ENCODE assay signal across 14 cellular contexts in the genomic region with DNA sequence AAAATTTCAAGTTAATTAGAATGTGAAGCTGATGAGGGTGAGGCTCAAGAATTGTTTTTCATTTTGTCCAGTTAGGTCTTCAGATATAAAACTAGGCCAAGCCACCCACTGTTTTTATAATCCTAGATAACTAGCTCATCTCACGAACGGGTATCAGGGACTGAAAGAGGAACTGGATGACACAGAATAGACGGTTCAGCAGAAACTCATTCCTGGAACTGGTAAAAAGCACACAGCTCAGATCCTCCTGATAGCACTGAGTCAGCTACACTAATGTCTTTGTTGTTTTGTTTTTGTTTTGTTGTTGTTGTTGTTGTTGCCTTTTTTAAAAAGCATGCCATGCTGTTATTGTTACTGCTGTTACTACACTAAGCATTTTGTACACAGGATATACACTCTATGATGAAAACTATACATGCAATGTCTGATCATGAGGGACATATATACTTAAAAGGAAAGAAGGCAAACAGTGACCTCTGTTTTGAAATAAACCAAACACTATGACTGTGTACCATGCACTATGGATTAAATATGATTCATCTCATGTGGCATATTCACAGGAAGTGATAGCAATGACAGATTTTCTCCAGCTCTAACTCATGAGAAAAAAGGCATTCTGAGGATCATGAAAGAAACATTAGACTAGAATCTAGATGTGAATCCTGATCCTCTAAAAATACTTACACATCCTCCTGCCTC.
DNase-seq lines count a peak whose midpoint lies in the region; ATAC-seq and TF ChIP-seq lines count a peak whose summit lies in the region.
"Had no signal": no experiment of that assay in that cellular context is flagged by ENCODE, and none has a peak within 500 bp of the region (broad histone marks: within the 10 kb centered on the region; RNA-seq: fewer than 3 reads in every experiment).

No MANE protein-coding gene starts in this region.

- DNase-seq in A172 (ENCODE audit: low spot score) (peak; percentile 39), PC-9 (no peak), AG08396 (ENCODE audit: low spot score) (no peak), superior temporal gyrus (ENCODE audit: extremely low spot score) (no peak), NCI-H2081 (lab: John Stamatoyannopoulos, UW) (no peak)
- no peak for DNase-seq in stimulated activated naive CD4-positive, alpha-beta T cell treated with Interleukin-2 at 50 U/mL for 16 hours (lab: John Stamatoyannopoulos, UW)
- DNase-seq: activated CD4-positive, alpha-beta T cell treated with anti-CD3 and anti-CD28 coated beads, Interleukin-2, amount 50 U/mL, for 4 hours; dermis blood vessel endothelial cell; DMS 273 treated with DMSO at 0.1 percent for 48 hours; NCI-H146; NCI-H510A treated with DMSO at 0.1 percent for 48 hours; RPMI8226 had no signal

- H3K4me3 ChIP-seq in PC-9, result no peak overlapping the region

- CTCF ChIA-PET in PC-9 (lab: Charles Lee), result no interaction called here

- H3K9me3 ChIP-seq in PC-9 (ENCODE audit: insufficient read depth, low read depth), result no peaks in the 10 kb centered on the region

- peak overlapping the region; percentile 53 for H3K27ac ChIP-seq in PC-9

- peaks cover 11% of the 10 kb centered on the region; the same call in 1 of the 2 replicates for H3K4me1 ChIP-seq in PC-9 (replicated peaks; ENCODE audit: insufficient read depth)

- H3K36me3 ChIP-seq in PC-9 (ENCODE audit: low read depth), result no peaks in the 10 kb centered on the region

- POLR2A ChIA-PET in PC-9 (lab: Charles Lee; ENCODE audit: unreplicated experiment), result no interaction called here

- intact Hi-C loops in PC-9 (cut with micrococcal nuclease; ENCODE audit: unreplicated experiment), result no loop called here

- 0 out of 2 replicates have a peak, but pooled peaks cover 4% of the 10 kb centered on the region for H3F3A ChIP-seq in PC-9 (ENCODE audit: insufficient read depth, low read depth)

- TF ChIP-seq CTCF in PC-9 (conservative IDR thresholded peaks at IDR 0.05), result no peak

- H3K9me2 ChIP-seq in PC-9 (ENCODE audit: insufficient read depth), result no peaks in the 10 kb centered on the region

- H3K4me2 ChIP-seq in PC-9, result peak overlapping the region; percentile 16; the same call in 1 of the 2 replicates

- peak overlapping the region; percentile 57; the same call in 1 of the 2 replicates for H2AFZ ChIP-seq in PC-9

- H3K79me2 ChIP-seq in PC-9 (ENCODE audit: low read depth), result no peaks in the 10 kb centered on the region

- H3K27me3 ChIP-seq in PC-9 (ENCODE audit: insufficient read depth, low read depth), result no peaks in the 10 kb centered on the region

- ATAC-seq in GM18907 (IDR thresholded peaks at IDR 0.05; ENCODE audit: unreplicated experiment), result peak; percentile 71
- ATAC-seq in esophagus mucosa, result peak; percentile 63

- no TSS peak for BruUV-seq in PC-9 (replicated peaks; lab: Mats Ljungman, UMichigan)

- H4K20me1 ChIP-seq in PC-9 (ENCODE audit: insufficient read depth), result 0 out of 2 replicates have a peak, but pooled peaks cover 3% of the 10 kb centered on the region
